Comparison of ENCODE assay signal across 11 cellular contexts in genomic region chr4:40180356-40180755, GRCh38. TPM values are rescaled to one million over a fixed set of nuclear protein-coding genes. Genes with fewer than 3 reads are reported as not detected.
A peak's percentile ranks its signal among the peaks of the same experiment; 100 is the strongest.
DNase-seq lines count a peak whose midpoint lies in the region; ATAC-seq and TF ChIP-seq lines count a peak whose summit lies in the region.
"Had no signal": no experiment of that assay in that cellular context is flagged by ENCODE, and none has a peak within 500 bp of the region (broad histone marks: within the 10 kb centered on the region; RNA-seq: fewer than 3 reads in every experiment).

No MANE protein-coding gene starts in this region.

- H3K4me1 ChIP-seq in GM23248 (ENCODE audit: insufficient read depth), result peaks cover 22% of the 10 kb centered on the region

- H2AFZ ChIP-seq in GM23248, result no peak overlapping the region

- 0% methylated on average over 1 of the region's 1 CpG for WGBS in GM23248 (ENCODE audit: low coverage in 1 of 2, low lambda C conversion rate in 2 of 2, missing lambda C conversion rate in 2 of 2), 2 experiments

- peaks cover 19% of the 10 kb centered on the region for H3F3A ChIP-seq in GM23248 (ENCODE audit: insufficient read depth)

- POLR2A ChIA-PET in AG04449 (lab: Yijun Ruan, JAX), result no interaction called here

- no peaks in the 10 kb centered on the region for H3K36me3 ChIP-seq in GM23248 (ENCODE audit: low read depth)

- no peaks in the 10 kb centered on the region for H3K9me3 ChIP-seq in GM23248 (ENCODE audit: low read depth)

- no peak for TF ChIP-seq CTCF in AG04449 (IDR thresholded peaks at IDR 0.05; ENCODE audit: insufficient read depth, low read length, missing control alignments)

- H4K20me1 ChIP-seq in GM23248 (ENCODE audit: insufficient read depth), result no peaks in the 10 kb centered on the region

- no peaks in the 10 kb centered on the region for H3K79me2 ChIP-seq in GM23248 (ENCODE audit: insufficient read depth)

- no peak overlapping the region for H3K4me3 ChIP-seq in AG04449 (ENCODE audit: low read depth, low read length)
- H3K4me3 ChIP-seq in GM23248, result no peak overlapping the region

- H3K4me2 ChIP-seq in GM23248 (ENCODE audit: unreplicated experiment), result peak overlapping the region; percentile 47

- in situ Hi-C loops in GM23248 (cut with MboI), result no loop called here

- peak overlapping the region; percentile 56 for H3K27ac ChIP-seq in GM23248

- ATAC-seq in HG03196 (IDR thresholded peaks at IDR 0.05; ENCODE audit: unreplicated experiment) (no peak), GM21447 (IDR thresholded peaks at IDR 0.05; ENCODE audit: unreplicated experiment) (no peak)

- H3K9ac ChIP-seq in GM23248, result 0 out of 2 replicates have a peak overlapping the region, but pooled peaks have one; percentile 1

- DNase-seq in AG04449 (ENCODE audit: low read depth, low spot score), result peak; percentile 68
- peak; percentile 92 for DNase-seq in GM23248
- DNase-seq in RPMI7951 (ENCODE audit: low read depth), result peak; percentile 77
- peak; percentile 76 for DNase-seq in fibroblast of peridontal ligament (ENCODE audit: extremely low read depth)
- DNase-seq in NCI-H510A (lab: John Stamatoyannopoulos, UW), result no peak
- no peak for DNase-seq in NCI-H748 treated with DMSO at 0.1 percent for 48 hours (lab: John Stamatoyannopoulos, UW)
- DNase-seq: NCI-H1092, right cardiac atrium had no signal

- CTCF ChIA-PET in AG04449 (lab: Yijun Ruan, JAX), result no interaction called here

- no peaks in the 10 kb centered on the region for H3K27me3 ChIP-seq in GM23248 (replicated peaks; ENCODE audit: insufficient read depth)

- H3K9me2 ChIP-seq in GM23248 (ENCODE audit: insufficient read depth), result no peaks in the 10 kb centered on the region

RNA-seq across cellular contexts. Expression of gene RHOH, which starts 16.5 kb away (rescaled TPM):
- not detected in 2 replicates for total RNA-seq in GM23248 (2014; rRNA removed; shearing (Covaris generic))
- polyA plus RNA-seq in GM23248 (2016; fragmentation: Nextera tagmentation; extraction: Ambion mirVana), result 0.24 TPM in 1 of 2 replicates, not detected in the other
- not detected in 2 replicates for total RNA-seq in RPMI7951 (2014; rRNA removed; shearing (Covaris generic))
- total RNA-seq: SK-MEL-5 had no signal

Comparison
In these comparisons a context has a peak if more than half of its experiments do, and no peak if none do; other contexts are left out.
1. DNase-seq: peak in AG04449 (single experiment), GM23248 (single experiment), RPMI7951 (single experiment) and fibroblast of peridontal ligament (single experiment); none in NCI-H510A (single experiment) and NCI-H748 treated with DMSO at 0.1 percent for 48 hours (single experiment).